Comparison of ENCODE assay signal across 11 cellular contexts in genomic region chr6:67630146-67630545, GRCh38.
A peak's percentile ranks its signal among the peaks of the same experiment; 100 is the strongest.
DNase-seq lines count a peak whose midpoint lies in the region; ATAC-seq and TF ChIP-seq lines count a peak whose summit lies in the region.
"Had no signal": no experiment of that assay in that cellular context is flagged by ENCODE, and none has a peak within 500 bp of the region (broad histone marks: within the 10 kb centered on the region; RNA-seq: fewer than 3 reads in every experiment).

No MANE protein-coding gene starts in this region.

- WGBS in psoas muscle, 3 donors: 13 to 26% (median 23%) methylated on average over 2 of the region's 2 CpGs

- H3K9me3 ChIP-seq in psoas muscle: no peaks in the 10 kb centered on the region

- intact Hi-C loops in psoas muscle (cut with DNase I): no loop called here

- no peaks in the 10 kb centered on the region for H3K36me3 ChIP-seq in psoas muscle (ENCODE audit: insufficient read depth in 1 of 2, low read depth in 1 of 2)

- H3K4me3 ChIP-seq in psoas muscle: no peak overlapping the region

- peak overlapping the region; percentile 23 for H3K27ac ChIP-seq in caudate nucleus (ENCODE audit: low read depth, low read length)
- no peak overlapping the region for H3K27ac ChIP-seq in psoas muscle

- no peak for ATAC-seq in GM18907 (IDR thresholded peaks at IDR 0.05; ENCODE audit: unreplicated experiment)
- no peak for ATAC-seq in psoas muscle
- no peak for ATAC-seq in HG02981 (IDR thresholded peaks at IDR 0.05; ENCODE audit: unreplicated experiment)
- ATAC-seq: activated T-cell treated with anti-CD3 and anti-CD28 coated beads, Interleukin-2, amount 50 U/mL, for 72 hours had no signal

- H3K4me1 ChIP-seq in psoas muscle: no peaks in the 10 kb centered on the region

- DNase-seq in EH (ENCODE audit: low read depth) (peak; percentile 53), NCI-H69 (lab: John Stamatoyannopoulos, UW) (peak; percentile 65), caudate nucleus (lab: John Stamatoyannopoulos, UW) (peak in 14 of 61 donors; percentile 2 to 70 (median 14)), myocyte (ENCODE audit: low read depth) (peak; percentile 38), HuH-7.5 (ENCODE audit: low spot score) (no peak), psoas muscle (no peak)
- DNase-seq: activated T-cell treated with anti-CD3 and anti-CD28 coated beads, Interleukin-2, amount 50 U/mL, for 72 hours; COR-L47; NCI-H2029 treated with DMSO at 0.1 percent for 48 hours had no signal

- H3K27me3 ChIP-seq in psoas muscle (ENCODE audit: insufficient read depth in 3 of 3, low read length in 2 of 3): no peaks in the 10 kb centered on the region

- no peak for TF ChIP-seq CTCF in psoas muscle (IDR thresholded peaks at IDR 0.05)

Comparison
In these comparisons a context has a peak if more than half of its experiments do, and no peak if none do; other contexts are left out.
1. DNase-seq: peak in EH (single experiment), NCI-H69 (single experiment) and myocyte (single experiment); none in HuH-7.5 (single experiment) and psoas muscle (0 of 2).